ENCODE assay signal across 10 cellular contexts in genomic region chr16:89482087-89482823, GRCh38. TPM values are rescaled to one million over a fixed set of nuclear protein-coding genes. Genes with fewer than 3 reads are reported as not detected.
DNase-seq lines count a peak whose midpoint lies in the region; ATAC-seq, FAIRE-seq and TF ChIP-seq lines count a peak whose summit lies in the region.
"Had no signal": no experiment of that assay in that cellular context is flagged by ENCODE, and none has a peak within 500 bp of the region (broad histone marks: within the 10 kb centered on the region; RNA-seq: fewer than 3 reads in every experiment).

No MANE protein-coding gene starts in this region.

- no peak for ATAC-seq in DND-41 (ENCODE audit: insufficient read depth, low read depth)
- ATAC-seq in effector memory CD8-positive, alpha-beta T cell (replicated peaks) = no peak
- ATAC-seq in pancreas = peak in 3 of 4 donors; percentile 49 to 59 (median 56)
- ATAC-seq in HG03039 (IDR thresholded peaks at IDR 0.05; ENCODE audit: unreplicated experiment) = no peak
- no peak for ATAC-seq in HG03432 (IDR thresholded peaks at IDR 0.05; ENCODE audit: unreplicated experiment)

- peaks cover 40% of the 10 kb centered on the region for H3K36me3 ChIP-seq in DND-41 (ENCODE audit: insufficient read depth, low read length)
- H3K36me3 ChIP-seq in OCI-LY1 (ENCODE audit: insufficient read depth, low read length) = peaks cover 12% of the 10 kb centered on the region
- H3K36me3 ChIP-seq in pancreas = no peaks in the 10 kb centered on the region

- H4K20me1 ChIP-seq in DND-41 (ENCODE audit: insufficient read depth, low read length) (peaks cover 86% of the 10 kb centered on the region), OCI-LY1 (ENCODE audit: insufficient read depth, low read length) (peaks cover 11% of the 10 kb centered on the region; the same call in 1 of the 2 replicates)

- H3K4me1 ChIP-seq in DND-41 (ENCODE audit: insufficient read depth, low read length) = peaks cover 58% of the 10 kb centered on the region
- H3K4me1 ChIP-seq in OCI-LY1 (ENCODE audit: insufficient read depth, low read length, severe bottlenecking) = peaks cover 90% of the 10 kb centered on the region
- H3K4me1 ChIP-seq in pancreas = peaks cover 23 to 54% (median 37%) of the 10 kb centered on the region in 3 donors

- H3K4me1 Mint-ChIP-seq in effector memory CD8-positive, alpha-beta T cell (ENCODE audit: low read depth in 2 of 2) = peaks cover 80 to 82% of the 10 kb centered on the region in 2 donors

- no peak for TF ChIP-seq CTCF in DND-41 (IDR thresholded peaks at IDR 0.05; ENCODE audit: borderline replicate concordance, extremely low read depth, low read length, poor library complexity, severe bottlenecking)
- TF ChIP-seq CTCF in OCI-LY1 (IDR thresholded peaks at IDR 0.05; ENCODE audit: low read length) = no peak
- no peak for TF ChIP-seq CTCF in pancreas (IDR thresholded peaks at IDR 0.05)

- H3K4me2 ChIP-seq in DND-41 (ENCODE audit: insufficient read depth, low read length) (peak overlapping the region; percentile 15; the same call in 1 of the 2 replicates), OCI-LY1 (ENCODE audit: low read length) (no peak overlapping the region; the same call in 1 of the 2 replicates)

- H3K9me3 ChIP-seq in DND-41 (ENCODE audit: insufficient read depth, low read length, severe bottlenecking) = no peaks in the 10 kb centered on the region
- H3K9me3 ChIP-seq in OCI-LY1 (ENCODE audit: low read length) = no peaks in the 10 kb centered on the region
- H3K9me3 ChIP-seq in pancreas = no peaks in the 10 kb centered on the region

- H3K27me3 ChIP-seq in DND-41 (ENCODE audit: insufficient read depth, low read length, poor library complexity) = no peaks in the 10 kb centered on the region
- H3K27me3 ChIP-seq in OCI-LY1 (ENCODE audit: insufficient read depth, low read length) = no peaks in the 10 kb centered on the region
- H3K27me3 ChIP-seq in pancreas = no peaks in the 10 kb centered on the region

- no peaks in the 10 kb centered on the region for H3K9me2 ChIP-seq in OCI-LY1 (ENCODE audit: low read depth, low read length)

- H3K79me2 ChIP-seq in DND-41 (ENCODE audit: insufficient read depth, low read length) (peaks cover 100% of the 10 kb centered on the region), OCI-LY1 (ENCODE audit: insufficient read depth, low read length) (peaks cover 96% of the 10 kb centered on the region)

- H3F3A ChIP-seq in OCI-LY1 (ENCODE audit: insufficient read depth, low read length) = no peaks in the 10 kb centered on the region

- H3K4me3 ChIP-seq in DND-41 (ENCODE audit: low read depth in 1 of 2, low read length in 2 of 2) (no peak overlapping the region), OCI-LY1 (ENCODE audit: low read depth, low read length, poor library complexity, severe bottlenecking) (no peak overlapping the region), pancreas (no peak overlapping the region)

- peak overlapping the region; percentile 83 to 87 for H3K4me3 Mint-ChIP-seq in effector memory CD8-positive, alpha-beta T cell

- H3K27ac ChIP-seq in DND-41 (ENCODE audit: low read length) = no peak overlapping the region
- peak overlapping the region; percentile 5 for H3K27ac ChIP-seq in OCI-LY1 (ENCODE audit: low read depth, low read length, poor library complexity, severe bottlenecking)
- peak overlapping the region in 3 of 4 donors; percentile 13 to 53 (median 20) for H3K27ac ChIP-seq in pancreas

- peaks cover 45% of the 10 kb centered on the region for H3K36me3 Mint-ChIP-seq in effector memory CD8-positive, alpha-beta T cell (ENCODE audit: insufficient read depth)

- FAIRE-seq in pancreas (lab: Jason Lieb, UNC) = no peak
- FAIRE-seq: TTC549 had no signal

- 31 to 34% methylated on average over 14 of the region's 14 CpGs for WGBS in pancreas, 2 donors

- H2AFZ ChIP-seq in DND-41 (ENCODE audit: low read depth, low read length) (no peak overlapping the region), OCI-LY1 (ENCODE audit: low read length) (no peak overlapping the region)

- H3K9ac ChIP-seq in DND-41 (ENCODE audit: low read depth, low read length) (no peak overlapping the region), OCI-LY1 (ENCODE audit: low read length) (no peak overlapping the region)

- H3K27me3 Mint-ChIP-seq in effector memory CD8-positive, alpha-beta T cell = no peaks in the 10 kb centered on the region

- no peaks in the 10 kb centered on the region for H3K9me3 Mint-ChIP-seq in effector memory CD8-positive, alpha-beta T cell

- peak overlapping the region; percentile 83 to 84 for H3K27ac Mint-ChIP-seq in effector memory CD8-positive, alpha-beta T cell

- intact Hi-C loops in pancreas (cut with DNase I) = no loop called here

- DNase-seq in DND-41 (no peak), pancreas (peak in 1 of 6 donors; percentile 15), NCI-H1105 treated with DMSO at 0.1 percent for 48 hours (lab: John Stamatoyannopoulos, UW) (no peak)
- DNase-seq in effector memory CD8-positive, alpha-beta T cell = no peak
- DNase-seq: DMS79 treated with DMSO at 0.1 percent for 48 hours, NCI-H524 treated with DMSO at 0.1 percent for 48 hours had no signal

RNA-seq across cellular contexts. Expression of gene ANKRD11, which starts 8.1 kb away (rescaled TPM):
- 10 to 100 TPM; 43.9 to 74.0 (median 44.9) TPM for total RNA-seq in pancreas
- 10 to 100 TPM; 47.0 to 74.0 TPM for polyA plus RNA-seq in pancreas

RNA-seq across cellular contexts. Expression of gene SPG7, which starts 25.9 kb away (rescaled TPM):
- total RNA-seq in pancreas = 10 to 100 TPM; 25.7 to 56.2 (median 44.5) TPM
- 100 to 1,000 TPM; 164 to 212 TPM for polyA plus RNA-seq in pancreas

Comparison
In these comparisons a context has a peak if more than half of its experiments do, and no peak if none do; other contexts are left out.
1. ATAC-seq: peak in pancreas (3 of 4); none in DND-41 (single experiment), effector memory CD8-positive, alpha-beta T cell (single experiment), HG03039 (single experiment) and HG03432 (single experiment).